ENCODE assay signal across 24 cellular contexts in the genomic region with DNA sequence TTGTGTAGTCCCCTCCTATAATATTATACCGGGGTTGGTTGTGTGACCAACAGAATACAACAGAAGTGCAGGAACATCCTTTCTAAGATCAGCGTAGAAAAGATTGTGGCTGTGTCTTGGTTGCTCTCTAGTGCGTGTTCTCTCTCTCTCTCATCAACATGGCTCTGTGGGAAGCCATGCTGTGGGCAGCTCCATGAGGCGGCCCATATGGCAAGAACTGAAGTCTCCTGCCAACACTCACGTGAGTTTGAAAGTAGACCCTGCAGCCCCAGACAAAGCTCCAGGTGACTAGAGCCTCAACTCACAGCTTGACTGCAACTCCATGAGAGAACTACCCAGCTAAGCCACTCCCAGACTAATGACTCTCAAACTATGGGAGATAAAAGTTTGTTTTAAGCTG.
"Had no signal": no experiment of that assay in that cellular context is flagged by ENCODE, and none has a peak within 500 bp of the region (broad histone marks: within the 10 kb centered on the region; RNA-seq: fewer than 3 reads in every experiment).

No MANE protein-coding gene starts in this region.

- H3K27ac ChIP-seq: hepatocyte, left ventricle myocardium inferior, pancreas, prostate gland, skin epidermis, stomach, testis, thyroid gland, transverse colon, upper lobe of left lung had no signal

- H3K36me3 ChIP-seq: left ventricle myocardium inferior, pancreas, prostate gland, stomach, thyroid gland, transverse colon, upper lobe of left lung had no signal

- H3K4me3 ChIP-seq: hepatocyte, left ventricle myocardium inferior, lung, pancreas, prostate gland, skin epidermis, stomach, testis, thyroid gland, transverse colon, upper lobe of left lung had no signal

- H3K9me3 ChIP-seq: left ventricle myocardium inferior, pancreas, prostate gland, stomach, testis, thyroid gland, transverse colon, upper lobe of left lung had no signal

- H3K4me2 ChIP-seq: hepatocyte had no signal

- H3K4me1 ChIP-seq: left ventricle myocardium inferior, pancreas, prostate gland, transverse colon, upper lobe of left lung had no signal

- H2AFZ ChIP-seq: hepatocyte had no signal

- H3K27me3 ChIP-seq: hepatocyte, pancreas, stomach, testis, thyroid gland, transverse colon, upper lobe of left lung had no signal

- DNase-seq: islet precursor cell; left ventricle myocardium inferior; midbrain; naive thymus-derived CD8-positive, alpha-beta T cell; nucleus accumbens; pancreas; posterior cingulate gyrus; retina; right cardiac atrium; stimulated activated CD4-positive, alpha-beta T cell treated with anti-CD3 and anti-CD28 coated beads, Interleukin-12 subunit alpha, Interleukin-12 subunit beta, amount 100 ng/mL, for 4 hours; stimulated activated CD4-positive, alpha-beta T cell treated with anti-CD3 and anti-CD28 coated beads, Interleukin-15, amount 100 ng/mL, for 24 hours; stimulated activated CD4-positive, alpha-beta T cell treated with anti-CD3 and anti-CD28 coated beads, Interleukin-2, amount 100 ng/mL, for 24 hours; stimulated activated CD4-positive, alpha-beta T cell treated with anti-CD3 and anti-CD28 coated beads, Interleukin-4, amount 100 ng/mL, for 1 hour; stimulated activated naive B cell treated with anti-CD40 and anti-IgM and Interleukin-4, amounts not matched to agents 10 μg/mL and 1 μg/mL and 100 μg/mL, for 72 hours; stimulated activated naive CD8-positive, alpha-beta T cell treated with anti-CD3 and anti-CD28 coated beads, Interleukin-15, Interleukin-2, amounts not matched to agents 100 U/mL and 50 U/mL, for 24 hours; stomach; testis; thyroid gland; transverse colon; upper lobe of left lung had no signal
